Comparison of ENCODE assay signal across 8 cellular contexts in genomic region chr11:129960216-129961214, GRCh38. TPM values are rescaled to one million over a fixed set of nuclear protein-coding genes. Genes with fewer than 3 reads are reported as not detected.
DNase-seq lines count a peak whose midpoint lies in the region; ATAC-seq and TF ChIP-seq lines count a peak whose summit lies in the region.

No MANE protein-coding gene starts in this region.

- TF ChIP-seq CTCF in GM20000 (IDR thresholded peaks at IDR 0.05; ENCODE audit: extremely low read depth, missing control alignments) (no peak), astrocyte of the spinal cord (IDR thresholded peaks at IDR 0.05; ENCODE audit: low read depth, low read length) (no peak), coronary artery (IDR thresholded peaks at IDR 0.05) (no peak)

- DNase-seq in EH (ENCODE audit: low read depth) (peak; percentile 91), GM20000 (ENCODE audit: low spot score) (peak; percentile 70), astrocyte of the spinal cord (ENCODE audit: low read depth, low spot score) (peak; percentile 89), mesenteric fat pad (ENCODE audit: low spot score) (no peak), coronary artery (ENCODE audit: low spot score) (no peak), NCI-H1092 treated with DMSO at 0.1 percent for 48 hours (lab: John Stamatoyannopoulos, UW) (no peak)
- DNase-seq in activated effector memory CD4-positive, alpha-beta T cell treated with Interleukin-2 at 50 U/mL for 16 hours = no peak

- ATAC-seq in HG03460 (IDR thresholded peaks at IDR 0.05; ENCODE audit: unreplicated experiment) = peak; percentile 89

- H3K27ac ChIP-seq in coronary artery = no peak overlapping the region

- in situ Hi-C loops in astrocyte of the spinal cord (cut with HindIII; ENCODE audit: low sequenced_read_pairs) = no loop called here

- H3K4me3 ChIP-seq in astrocyte of the spinal cord (ENCODE audit: low read depth, low read length) (no peak overlapping the region), coronary artery (no peak overlapping the region)

RNA-seq across cellular contexts. Expression of gene PRDM10, which starts 42.1 kb away (rescaled TPM):
- total RNA-seq in mesenteric fat pad = 7.0 TPM

Comparison
In these comparisons a context has a peak if more than half of its experiments do, and no peak if none do; other contexts are left out.
1. DNase-seq: peak in EH (single experiment), GM20000 (single experiment) and astrocyte of the spinal cord (single experiment); none in mesenteric fat pad (single experiment), activated effector memory CD4-positive, alpha-beta T cell treated with Interleukin-2 at 50 U/mL for 16 hours (single experiment), coronary artery (single experiment) and NCI-H1092 treated with DMSO at 0.1 percent for 48 hours (single experiment).